16 cellular contexts compared by ENCODE assay signal in genomic region chr1:181452746-181453145, GRCh38. TPM values are rescaled to one million over a fixed set of nuclear protein-coding genes. Genes with fewer than 3 reads are reported as not detected.
DNase-seq lines count a peak whose midpoint lies in the region; ATAC-seq and TF ChIP-seq lines count a peak whose summit lies in the region.
"Had no signal": no experiment of that assay in that cellular context is flagged by ENCODE, and none has a peak within 500 bp of the region (broad histone marks: within the 10 kb centered on the region; RNA-seq: fewer than 3 reads in every experiment).

No MANE protein-coding gene starts in this region.

- POLR2A ChIA-PET in MCF 10A (lab: Yijun Ruan, JAX) = interaction anchor here (1.2 kb wide), 1 partner anchor 9 kb away, joined by 4 read pairs; no protein-coding TSS in a partner anchor

- TF ChIP-seq POLR2A in breast epithelium (IDR thresholded peaks at IDR 0.05) = no peak

- no peak overlapping the region for H3K9ac ChIP-seq in mammary epithelial cell (ENCODE audit: insufficient read depth, low read length)
- H3K9ac ChIP-seq: BLaER1 treated with 17β-estradiol and CSF1 and Interleukin-3, amounts not matched to agents 10 nM and 100 nM had no signal

- TF ChIP-seq CTCF in MCF 10A (IDR thresholded peaks at IDR 0.05; ENCODE audit: unreplicated experiment) = no peak
- TF ChIP-seq CTCF in breast epithelium (IDR thresholded peaks at IDR 0.05) = no peak
- TF ChIP-seq CTCF in mammary epithelial cell (conservative IDR thresholded peaks at IDR 0.05 in 1 of 2, IDR thresholded peaks at IDR 0.05 in 1 of 2; ENCODE audit: extremely low read depth in 1 of 2, insufficient read depth in 1 of 2, low read depth in 1 of 2, low read length in 2 of 2) = no peak

- no peaks in the 10 kb centered on the region for H3K4me1 ChIP-seq in breast epithelium
- H3K4me1 ChIP-seq in mammary epithelial cell (ENCODE audit: insufficient read depth, low read length) = no peaks in the 10 kb centered on the region
- H3K4me1 ChIP-seq: BLaER1 treated with 17β-estradiol and CSF1 and Interleukin-3, amounts not matched to agents 10 nM and 100 nM had no signal

- intact Hi-C loops in MCF 10A (cut with micrococcal nuclease) = no loop called here
- intact Hi-C loops in breast epithelium (cut with DNase I; ENCODE audit: low total_unique reads) = no loop called here
- intact Hi-C loops in mammary epithelial cell (cut with micrococcal nuclease) = no loop called here

- H3K4me2 ChIP-seq in mammary epithelial cell (ENCODE audit: insufficient read depth, low read depth, low read length) = no peak overlapping the region
- H3K4me2 ChIP-seq: BLaER1 treated with 17β-estradiol and CSF1 and Interleukin-3, amounts not matched to agents 10 nM and 100 nM had no signal

- H3K4me3 ChIP-seq in breast epithelium = no peak overlapping the region
- H3K4me3 ChIP-seq in mammary epithelial cell (replicated peaks in 1 of 3; ENCODE audit: insufficient read depth in 1 of 3, low read depth in 2 of 3, low read length in 3 of 3) = no peak overlapping the region
- H3K4me3 ChIP-seq: BLaER1 treated with 17β-estradiol and CSF1 and Interleukin-3, amounts not matched to agents 10 nM and 100 nM had no signal

- H3K4me3 Mint-ChIP-seq in MCF 10A (ENCODE audit: unreplicated experiment) = no peak overlapping the region
- H3K4me3 Mint-ChIP-seq: HFFc6 had no signal

- no peaks in the 10 kb centered on the region for H4K20me1 ChIP-seq in mammary epithelial cell (ENCODE audit: insufficient read depth, low read length)
- H4K20me1 ChIP-seq: BLaER1 treated with 17β-estradiol and CSF1 and Interleukin-3, amounts not matched to agents 10 nM and 100 nM had no signal

- CTCF ChIA-PET in MCF 10A (lab: Yijun Ruan, JAX) (interaction anchor here (1.2 kb wide), 1 partner anchor 484 kb away, joined by 3 read pairs; no protein-coding TSS in a partner anchor), mammary epithelial cell (lab: Charles Lee; ENCODE audit: low non-redundant PET) (no interaction called here)

- no peaks in the 10 kb centered on the region for H3K36me3 Mint-ChIP-seq in MCF 10A (ENCODE audit: insufficient read depth, unreplicated experiment)

- H3K27me3 ChIP-seq in breast epithelium = no peaks in the 10 kb centered on the region
- no peaks in the 10 kb centered on the region for H3K27me3 ChIP-seq in mammary epithelial cell (ENCODE audit: insufficient read depth, low read length)
- H3K27me3 ChIP-seq: BLaER1 treated with 17β-estradiol and CSF1 and Interleukin-3, amounts not matched to agents 10 nM and 100 nM had no signal

- H2AFZ ChIP-seq in mammary epithelial cell (ENCODE audit: low read depth, low read length) = peak overlapping the region; percentile 47

- peak; percentile 97 for ATAC-seq in left lobe of liver
- ATAC-seq in GM18511 (IDR thresholded peaks at IDR 0.05; ENCODE audit: unreplicated experiment) = no peak

- H3K27ac Mint-ChIP-seq in MCF 10A (ENCODE audit: low read depth, unreplicated experiment) = no peak overlapping the region
- H3K27ac Mint-ChIP-seq: HFFc6 had no signal

- no peaks in the 10 kb centered on the region for H3K79me2 ChIP-seq in mammary epithelial cell (ENCODE audit: insufficient read depth, low read length)

- dilution Hi-C loops in mammary epithelial cell (cut with HindIII; ENCODE audit: low sequenced_read_pairs) = no loop called here

- H3K9me3 ChIP-seq in breast epithelium (peaks cover under 1 to 5% of the 10 kb centered on the region in 2 donors), mammary epithelial cell (replicated peaks; ENCODE audit: insufficient read depth, low read length) (no peaks in the 10 kb centered on the region)

- no peaks in the 10 kb centered on the region for H3K27me3 Mint-ChIP-seq in MCF 10A (ENCODE audit: insufficient read depth, unreplicated experiment)

- in situ Hi-C loops in mammary epithelial cell (cut with MboI; ENCODE audit: low sequenced_read_pairs in 2 of 2) = no loop called here

- DNase-seq in MCF 10A (ENCODE audit: unreplicated experiment) (peak; percentile 14), breast epithelium (ENCODE audit: low spot score in 2 of 2) (no peak), mammary epithelial cell (no peak), left lobe of liver (ENCODE audit: low spot score) (peak; percentile 53), NCI-H774 (lab: John Stamatoyannopoulos, UW) (no peak), epidermal melanocyte (ENCODE audit: insufficient read length, low spot score) (no peak), C1 segment of cervical spinal cord (lab: John Stamatoyannopoulos, UW) (no peak)
- DNase-seq: HFFc6, IMR-90, Kasumi-1, NCI-H1930, NCI-H748 treated with DMSO at 0.1 percent for 48 hours had no signal

- H3K36me3 ChIP-seq in breast epithelium (no peaks in the 10 kb centered on the region), mammary epithelial cell (ENCODE audit: insufficient read depth, low read length) (no peaks in the 10 kb centered on the region)
- H3K36me3 ChIP-seq: BLaER1 treated with 17β-estradiol and CSF1 and Interleukin-3, amounts not matched to agents 10 nM and 100 nM had no signal

- H3K27ac ChIP-seq in breast epithelium = no peak overlapping the region
- no peak overlapping the region for H3K27ac ChIP-seq in mammary epithelial cell (ENCODE audit: insufficient read depth, low read depth, low read length)
- H3K27ac ChIP-seq: BLaER1 treated with 17β-estradiol and CSF1 and Interleukin-3, amounts not matched to agents 10 nM and 100 nM had no signal

- BruUV-seq in MCF 10A (replicated peaks; lab: Mats Ljungman, UMichigan) (no TSS peak), mammary epithelial cell (replicated peaks; lab: Mats Ljungman, UMichigan) (no TSS peak)

- 3% methylated on average over 3 of the region's 3 CpGs for WGBS in mammary epithelial cell (ENCODE audit: low coverage, missing lambda C conversion rate)

- no peaks in the 10 kb centered on the region for H3K4me1 Mint-ChIP-seq in MCF 10A (ENCODE audit: insufficient read depth, unreplicated experiment)

- H3K9me3 Mint-ChIP-seq in MCF 10A (ENCODE audit: unreplicated experiment) = no peaks in the 10 kb centered on the region
- H3K9me3 Mint-ChIP-seq: HFFc6 had no signal

RNA-seq across cellular contexts. Expression of gene CACNA1E, which starts 30.6 kb away (rescaled TPM):
- total RNA-seq in MCF 10A (2022) = 0.05 and 0.07 TPM in 2 replicates
- total RNA-seq in breast epithelium = under 1 TPM in 1 of 3 donors, not detected in 2; under 0.01 TPM
- not detected for total RNA-seq in mammary epithelial cell
- not detected for polyA plus RNA-seq in mammary epithelial cell
- polyA minus RNA-seq in mammary epithelial cell = not detected
- total RNA-seq in left lobe of liver = 0.08 TPM
- total RNA-seq: A172, HFFc6, IMR-90, NCI-H460 had no signal
- polyA plus RNA-seq: IMR-90 had no signal

Comparison
In these comparisons a context has a peak if more than half of its experiments do, and no peak if none do; other contexts are left out.
1. DNase-seq: peak in MCF 10A (single experiment) and left lobe of liver (single experiment); none in breast epithelium (0 of 2), mammary epithelial cell (single experiment), NCI-H774 (single experiment), epidermal melanocyte (single experiment) and C1 segment of cervical spinal cord (0 of 14).